In genomic region chr12:100987552-100988277, GRCh38 we compare ENCODE assay signal across 8 cellular contexts.
DNase-seq lines count a peak whose midpoint lies in the region; ATAC-seq and TF ChIP-seq lines count a peak whose summit lies in the region.

No MANE protein-coding gene starts in this region.

- H3K9me3 Mint-ChIP-seq in central memory CD8-positive, alpha-beta T cell = peaks cover 7% of the 10 kb centered on the region
- H3K9me3 Mint-ChIP-seq in progenitor cell of endocrine pancreas (ENCODE audit: low read depth) = no peaks in the 10 kb centered on the region
- peaks cover 5% of the 10 kb centered on the region for H3K9me3 Mint-ChIP-seq in activated T-cell treated with anti-CD3 and anti-CD28 coated beads, Interleukin-2, amount 50 U/mL, for 4 hours

- TF ChIP-seq CTCF in progenitor cell of endocrine pancreas (IDR thresholded peaks at IDR 0.05; ENCODE audit: unreplicated experiment) = peak; percentile 60

- H3K36me3 Mint-ChIP-seq in central memory CD8-positive, alpha-beta T cell (ENCODE audit: insufficient read depth) = no peaks in the 10 kb centered on the region
- H3K36me3 Mint-ChIP-seq in progenitor cell of endocrine pancreas (ENCODE audit: insufficient read depth) = no peaks in the 10 kb centered on the region
- H3K36me3 Mint-ChIP-seq in activated T-cell treated with anti-CD3 and anti-CD28 coated beads, Interleukin-2, amount 50 U/mL, for 4 hours (ENCODE audit: insufficient read depth) = no peaks in the 10 kb centered on the region

- no peaks in the 10 kb centered on the region for H3K27me3 Mint-ChIP-seq in central memory CD8-positive, alpha-beta T cell
- H3K27me3 Mint-ChIP-seq in progenitor cell of endocrine pancreas = no peaks in the 10 kb centered on the region
- H3K27me3 Mint-ChIP-seq in activated T-cell treated with anti-CD3 and anti-CD28 coated beads, Interleukin-2, amount 50 U/mL, for 4 hours (ENCODE audit: low read depth) = peaks cover 2% of the 10 kb centered on the region

- ATAC-seq in GM19023 (IDR thresholded peaks at IDR 0.05; ENCODE audit: unreplicated experiment) (peak; percentile 93), HG03025 (IDR thresholded peaks at IDR 0.05; ENCODE audit: low FRiP score, unreplicated experiment) (peak; percentile 96)
- peak; percentile 19 for ATAC-seq in central memory CD8-positive, alpha-beta T cell (replicated peaks; ENCODE audit: extremely low read depth, poor library complexity, severe bottlenecking)
- ATAC-seq in activated T-cell treated with anti-CD3 and anti-CD28 coated beads, Interleukin-2, amount 50 U/mL, for 4 hours = no peak

- no peaks in the 10 kb centered on the region for H3K4me1 Mint-ChIP-seq in central memory CD8-positive, alpha-beta T cell
- peaks cover 10% of the 10 kb centered on the region for H3K4me1 Mint-ChIP-seq in progenitor cell of endocrine pancreas (ENCODE audit: low read depth)
- no peaks in the 10 kb centered on the region for H3K4me1 Mint-ChIP-seq in activated T-cell treated with anti-CD3 and anti-CD28 coated beads, Interleukin-2, amount 50 U/mL, for 4 hours (ENCODE audit: low read depth)

- no peak overlapping the region for H3K4me3 Mint-ChIP-seq in central memory CD8-positive, alpha-beta T cell
- H3K4me3 Mint-ChIP-seq in progenitor cell of endocrine pancreas (ENCODE audit: low read depth) = no peak overlapping the region
- no peak overlapping the region for H3K4me3 Mint-ChIP-seq in activated T-cell treated with anti-CD3 and anti-CD28 coated beads, Interleukin-2, amount 50 U/mL, for 4 hours

- DNase-seq in DMS53 (lab: John Stamatoyannopoulos, UW) (peak; percentile 77), NCI-H774 (lab: John Stamatoyannopoulos, UW) (peak; percentile 26), progenitor cell of endocrine pancreas (ENCODE audit: low spot score, unreplicated experiment) (peak; percentile 16), NCI-H1105 (lab: John Stamatoyannopoulos, UW) (no peak)
- no peak for DNase-seq in central memory CD8-positive, alpha-beta T cell (ENCODE audit: low spot score in 2 of 2)
- DNase-seq in activated T-cell treated with anti-CD3 and anti-CD28 coated beads, Interleukin-2, amount 50 U/mL, for 4 hours = no peak

- no peak overlapping the region for H3K27ac Mint-ChIP-seq in central memory CD8-positive, alpha-beta T cell (ENCODE audit: low read depth)
- H3K27ac Mint-ChIP-seq in progenitor cell of endocrine pancreas = peak overlapping the region; percentile 76

Comparison
In these comparisons a context has a peak if more than half of its experiments do, and no peak if none do; other contexts are left out.
1. DNase-seq: peak in DMS53 (single experiment), NCI-H774 (single experiment) and progenitor cell of endocrine pancreas (single experiment); none in central memory CD8-positive, alpha-beta T cell (0 of 2), activated T-cell treated with anti-CD3 and anti-CD28 coated beads, Interleukin-2, amount 50 U/mL, for 4 hours (single experiment) and NCI-H1105 (single experiment).
2. ATAC-seq: peak in GM19023 (single experiment), HG03025 (single experiment) and central memory CD8-positive, alpha-beta T cell (single experiment); none in activated T-cell treated with anti-CD3 and anti-CD28 coated beads, Interleukin-2, amount 50 U/mL, for 4 hours (0 of 2).